Comparison of ENCODE assay signal across 16 cellular contexts in the genomic region with DNA sequence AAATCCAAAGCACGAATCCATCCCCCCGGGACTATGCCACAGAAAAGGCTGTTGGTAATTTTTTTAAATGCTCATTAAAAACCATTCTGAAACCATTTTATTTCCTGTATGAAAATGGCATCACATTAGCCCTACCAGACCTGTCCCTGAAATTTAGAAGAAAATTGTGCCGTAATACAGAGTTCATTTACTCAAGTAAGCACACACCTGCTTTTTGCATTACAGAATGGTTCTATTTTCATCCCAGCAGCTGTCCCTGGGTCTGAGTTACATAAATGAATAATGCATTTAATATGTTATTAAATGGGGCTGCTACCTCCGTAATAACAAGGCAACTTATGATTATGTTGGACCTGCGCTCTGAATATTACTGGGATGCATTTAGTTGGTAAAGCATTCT.
DNase-seq lines count a peak whose midpoint lies in the region; ATAC-seq and TF ChIP-seq lines count a peak whose summit lies in the region.
"Had no signal": no experiment of that assay in that cellular context is flagged by ENCODE, and none has a peak within 500 bp of the region (broad histone marks: within the 10 kb centered on the region; RNA-seq: fewer than 3 reads in every experiment).

No MANE protein-coding gene starts in this region.

- H3K36me3 ChIP-seq in skeletal muscle tissue (ENCODE audit: control insufficient read depth in 3 of 3, insufficient read depth in 3 of 3, low read length in 3 of 3) (no peaks in the 10 kb centered on the region), lower lobe of right lung (no peaks in the 10 kb centered on the region)
- H3K36me3 ChIP-seq in CD4-positive, alpha-beta memory T cell (ENCODE audit: insufficient read depth, low read length): no peaks in the 10 kb centered on the region

- no peak overlapping the region for H3K9ac ChIP-seq in skeletal muscle tissue (ENCODE audit: low read depth in 1 of 3, low read length in 3 of 3)

- DNase-seq in left ventricle myocardium superior (no peak), left cardiac atrium (no peak), NCI-H1436 (lab: John Stamatoyannopoulos, UW) (peak; percentile 70), myocyte (ENCODE audit: low read depth) (peak; percentile 5), lower lobe of right lung (no peak), NCI-H69 (lab: John Stamatoyannopoulos, UW) (no peak)
- DNase-seq in CD4-positive, alpha-beta memory T cell: no peak
- DNase-seq: C1 segment of cervical spinal cord; Caco-2; CD8-positive, alpha-beta T cell; DMS153; DND-41; H9 had no signal

- CTCF ChIA-PET in CD4-positive, alpha-beta memory T cell (lab: Charles Lee; ENCODE audit: partially characterized antibody): no interaction called here

- H3K36me3 Mint-ChIP-seq in CD4-positive, alpha-beta memory T cell: no peaks in the 10 kb centered on the region
- H3K36me3 Mint-ChIP-seq: CD8-positive, alpha-beta T cell had no signal

- no peak for TF ChIP-seq CTCF in lower lobe of right lung (IDR thresholded peaks at IDR 0.05)

- H3K27me3 ChIP-seq in skeletal muscle tissue (ENCODE audit: control insufficient read depth in 3 of 3, insufficient read depth in 3 of 3, low read length in 3 of 3): no peaks in the 10 kb centered on the region
- H3K27me3 ChIP-seq in CD4-positive, alpha-beta memory T cell (ENCODE audit: insufficient read depth, low read length): peaks cover 6% of the 10 kb centered on the region
- no peaks in the 10 kb centered on the region for H3K27me3 ChIP-seq in lower lobe of right lung (ENCODE audit: low read depth)

- H3K9me3 Mint-ChIP-seq in CD4-positive, alpha-beta memory T cell: peaks cover 0 to 4% (median 0%) of the 10 kb centered on the region in 8 donors
- H3K9me3 Mint-ChIP-seq: CD8-positive, alpha-beta T cell; GM23338; H9 had no signal

- ATAC-seq in left ventricle myocardium superior (peak; percentile 19), left cardiac atrium (no peak), lower lobe of right lung (no peak)
- ATAC-seq: CD8-positive, alpha-beta T cell; GM23338; HCT116 had no signal

- no peaks in the 10 kb centered on the region for H3K4me1 Mint-ChIP-seq in CD4-positive, alpha-beta memory T cell

- no peaks in the 10 kb centered on the region for H3K9me3 ChIP-seq in skeletal muscle tissue (ENCODE audit: control insufficient read depth in 3 of 3, low read length in 3 of 3)
- no peaks in the 10 kb centered on the region for H3K9me3 ChIP-seq in CD4-positive, alpha-beta memory T cell (ENCODE audit: control insufficient read depth in 1 of 2, low read length in 2 of 2)
- H3K9me3 ChIP-seq in lower lobe of right lung: no peaks in the 10 kb centered on the region
- H3K9me3 ChIP-seq: Caco-2 had no signal

- H3K27ac Mint-ChIP-seq in CD4-positive, alpha-beta memory T cell: no peak overlapping the region
- H3K27ac Mint-ChIP-seq: CD8-positive, alpha-beta T cell; GM23338; H9 had no signal

- H3K27ac ChIP-seq in skeletal muscle tissue (ENCODE audit: low read depth, low read length): peak overlapping the region; percentile 62
- H3K27ac ChIP-seq in CD4-positive, alpha-beta memory T cell (ENCODE audit: low read depth, low read length): no peak overlapping the region
- no peak overlapping the region for H3K27ac ChIP-seq in lower lobe of right lung

- no peaks in the 10 kb centered on the region for H3K4me1 ChIP-seq in skeletal muscle tissue (ENCODE audit: control insufficient read depth in 3 of 3, insufficient read depth in 3 of 3, low read length in 3 of 3)
- no peaks in the 10 kb centered on the region for H3K4me1 ChIP-seq in CD4-positive, alpha-beta memory T cell (ENCODE audit: insufficient read depth, low read length)
- no peaks in the 10 kb centered on the region for H3K4me1 ChIP-seq in lower lobe of right lung
- H3K4me1 ChIP-seq: Caco-2 had no signal

- H3K4me3 ChIP-seq in skeletal muscle tissue (ENCODE audit: low read length in 3 of 3): no peak overlapping the region
- no peak overlapping the region for H3K4me3 ChIP-seq in CD4-positive, alpha-beta memory T cell (ENCODE audit: low read length in 2 of 2)
- no peak overlapping the region for H3K4me3 ChIP-seq in lower lobe of right lung
- H3K4me3 ChIP-seq: GM23338 had no signal

- POLR2A ChIA-PET in CD4-positive, alpha-beta memory T cell (lab: Charles Lee; ENCODE audit: partially characterized antibody): no interaction called here

- intact Hi-C loops in left ventricle myocardium superior (cut with micrococcal nuclease) (no loop called here), left cardiac atrium (cut with DNase I) (no loop called here), lower lobe of right lung (cut with DNase I) (no loop called here)
- intact Hi-C loops in CD4-positive, alpha-beta memory T cell (cut with micrococcal nuclease): no loop called here

- H3K4me3 Mint-ChIP-seq in CD4-positive, alpha-beta memory T cell: no peak overlapping the region
- H3K4me3 Mint-ChIP-seq: CD8-positive, alpha-beta T cell; GM23338; H9 had no signal

- H3K27me3 Mint-ChIP-seq in CD4-positive, alpha-beta memory T cell: no peaks in the 10 kb centered on the region

Comparison
In these comparisons a context has a peak if more than half of its experiments do, and no peak if none do; other contexts are left out.
1. DNase-seq: peak in NCI-H1436 (single experiment) and myocyte (single experiment); none in left ventricle myocardium superior (single experiment), left cardiac atrium (single experiment), CD4-positive, alpha-beta memory T cell (0 of 5), lower lobe of right lung (single experiment) and NCI-H69 (single experiment).